In genomic region chr9:71767421-71768321, GRCh38 we compare ENCODE assay signal across 8 cellular contexts. TPM values are rescaled to one million over a fixed set of nuclear protein-coding genes. Genes with fewer than 3 reads are reported as not detected.
DNase-seq lines count a peak whose midpoint lies in the region; ATAC-seq and TF ChIP-seq lines count a peak whose summit lies in the region.

No MANE protein-coding gene starts in this region.

- no peaks in the 10 kb centered on the region for H3K27me3 Mint-ChIP-seq in activated CD8-positive, alpha-beta T cell treated with anti-CD3 and anti-CD28 coated beads, Interleukin-2, amount 10 ng/mL, durations not matched to agents 7 days and 5 days (ENCODE audit: low read depth)
- no peaks in the 10 kb centered on the region for H3K27me3 Mint-ChIP-seq in osteocyte (ENCODE audit: unreplicated experiment)

- peak overlapping the region; percentile 90 for H3K27ac Mint-ChIP-seq in activated CD8-positive, alpha-beta T cell treated with anti-CD3 and anti-CD28 coated beads, Interleukin-2, amount 10 ng/mL, durations not matched to agents 7 days and 5 days
- H3K27ac Mint-ChIP-seq in osteocyte (ENCODE audit: unreplicated experiment), result peak overlapping the region; percentile 90

- H3K4me3 Mint-ChIP-seq in activated CD8-positive, alpha-beta T cell treated with anti-CD3 and anti-CD28 coated beads, Interleukin-2, amount 10 ng/mL, durations not matched to agents 7 days and 5 days, result peak overlapping the region; percentile 89
- peak overlapping the region; percentile 89 for H3K4me3 Mint-ChIP-seq in osteocyte (ENCODE audit: unreplicated experiment)

- H3K4me3 ChIP-seq in foreskin fibroblast (ENCODE audit: low read depth in 1 of 2, low read length in 2 of 2), result peak overlapping the region; percentile 94 to 96

- DNase-seq in stimulated activated CD4-positive, alpha-beta T cell treated with anti-CD3 and anti-CD28 coated beads, Interleukin-2, amount 100 ng/mL, for 24 hours, result peak; percentile 29 to 31
- no peak for DNase-seq in stimulated activated CD4-positive, alpha-beta T cell treated with anti-CD3 and anti-CD28 coated beads, Interleukin-4, amount 100 ng/mL, for 24 hours
- DNase-seq in activated CD8-positive, alpha-beta T cell treated with anti-CD3 and anti-CD28 coated beads, Interleukin-2, amount 10 ng/mL, durations not matched to agents 7 days and 5 days, result no peak
- DNase-seq in foreskin fibroblast, result peak; percentile 16 to 66
- DNase-seq in osteocyte (ENCODE audit: extremely low spot score, unreplicated experiment), result no peak
- DNase-seq in NCI-H146 treated with DMSO at 0.1 percent for 48 hours (lab: John Stamatoyannopoulos, UW; ENCODE audit: unreplicated experiment), result no peak

- CTCF ChIA-PET in activated CD8-positive, alpha-beta T cell treated with anti-CD3 and anti-CD28 coated beads, Interleukin-2, amount 10 ng/mL, durations not matched to agents 7 days and 5 days (lab: Charles Lee), result interaction anchor here (0.6 to 8.1 kb wide), 24 partner anchors 8 to 483 kb away, joined by 3 to 100 read pairs (median 4); partner anchors contain the start of genes ABHD17B and C9orf85

- POLR2A ChIA-PET in activated CD8-positive, alpha-beta T cell treated with anti-CD3 and anti-CD28 coated beads, Interleukin-2, amount 10 ng/mL, durations not matched to agents 7 days and 5 days (lab: Charles Lee), result interaction anchor here (0.6 to 4.4 kb wide), 11 partner anchors 11 to 143 kb away, joined by 3 to 24 read pairs (median 4); partner anchors contain the start of genes ABHD17B and C9orf85

- TF ChIP-seq CTCF in foreskin fibroblast (IDR thresholded peaks at IDR 0.05; ENCODE audit: low read depth, low read length), result no peak
- no peak for TF ChIP-seq CTCF in osteocyte (IDR thresholded peaks at IDR 0.05)

- no peaks in the 10 kb centered on the region for H3K9me3 Mint-ChIP-seq in activated CD8-positive, alpha-beta T cell treated with anti-CD3 and anti-CD28 coated beads, Interleukin-2, amount 10 ng/mL, durations not matched to agents 7 days and 5 days (ENCODE audit: insufficient read depth)
- H3K9me3 Mint-ChIP-seq in osteocyte (ENCODE audit: unreplicated experiment), result no peaks in the 10 kb centered on the region

- ATAC-seq in activated CD8-positive, alpha-beta T cell treated with anti-CD3 and anti-CD28 coated beads, Interleukin-2, amount 10 ng/mL, durations not matched to agents 7 days and 5 days, result no peak
- ATAC-seq in esophagus mucosa (no peak), GM18868 (IDR thresholded peaks at IDR 0.05; ENCODE audit: unreplicated experiment) (no peak)

- peaks cover 52% of the 10 kb centered on the region for H3K4me1 Mint-ChIP-seq in activated CD8-positive, alpha-beta T cell treated with anti-CD3 and anti-CD28 coated beads, Interleukin-2, amount 10 ng/mL, durations not matched to agents 7 days and 5 days (ENCODE audit: low read depth)
- H3K4me1 Mint-ChIP-seq in osteocyte (ENCODE audit: unreplicated experiment), result peaks cover 55% of the 10 kb centered on the region

- H3K36me3 Mint-ChIP-seq in activated CD8-positive, alpha-beta T cell treated with anti-CD3 and anti-CD28 coated beads, Interleukin-2, amount 10 ng/mL, durations not matched to agents 7 days and 5 days (ENCODE audit: low read depth), result peaks cover 16% of the 10 kb centered on the region
- no peaks in the 10 kb centered on the region for H3K36me3 Mint-ChIP-seq in osteocyte (ENCODE audit: unreplicated experiment)

RNA-seq across cellular contexts. Expression of gene CEMIP2, which starts 0.6 kb away (rescaled TPM):
- total RNA-seq in activated CD8-positive, alpha-beta T cell treated with anti-CD3 and anti-CD28 coated beads, Interleukin-2, amount 10 ng/mL, durations not matched to agents 7 days and 5 days, result 10 to 100 TPM; 46.5 TPM
- total RNA-seq in osteocyte (20.9 and 23.0 TPM in 2 replicates), esophagus mucosa (10.1 TPM)

Comparison
In these comparisons a context has a peak if more than half of its experiments do, and no peak if none do; other contexts are left out.
1. DNase-seq: peak in stimulated activated CD4-positive, alpha-beta T cell treated with anti-CD3 and anti-CD28 coated beads, Interleukin-2, amount 100 ng/mL, for 24 hours (2 of 2) and foreskin fibroblast (2 of 2); none in stimulated activated CD4-positive, alpha-beta T cell treated with anti-CD3 and anti-CD28 coated beads, Interleukin-4, amount 100 ng/mL, for 24 hours (single experiment), activated CD8-positive, alpha-beta T cell treated with anti-CD3 and anti-CD28 coated beads, Interleukin-2, amount 10 ng/mL, durations not matched to agents 7 days and 5 days (single experiment), osteocyte (single experiment) and NCI-H146 treated with DMSO at 0.1 percent for 48 hours (single experiment).